ENCODE assay signal across 13 cellular contexts in genomic region chr1:166952002-166952746, GRCh38. TPM values are rescaled to one million over a fixed set of nuclear protein-coding genes. Genes with fewer than 3 reads are reported as not detected.
DNase-seq lines count a peak whose midpoint lies in the region; ATAC-seq and TF ChIP-seq lines count a peak whose summit lies in the region.
"Had no signal": no experiment of that assay in that cellular context is flagged by ENCODE, and none has a peak within 500 bp of the region (broad histone marks: within the 10 kb centered on the region; RNA-seq: fewer than 3 reads in every experiment).

No MANE protein-coding gene starts in this region.

- no peak overlapping the region for H3K4me3 ChIP-seq in upper lobe of right lung
- no peak overlapping the region for H3K4me3 ChIP-seq in esophagus squamous epithelium

- ATAC-seq in Right ventricle myocardium inferior (peak; percentile 73), upper lobe of right lung (no peak), HG03135 (IDR thresholded peaks at IDR 0.05; ENCODE audit: unreplicated experiment) (no peak)

- no peak for TF ChIP-seq POLR2A in esophagus squamous epithelium (IDR thresholded peaks at IDR 0.05)

- H3K9me3 ChIP-seq in upper lobe of right lung (no peaks in the 10 kb centered on the region), esophagus squamous epithelium (no peaks in the 10 kb centered on the region)

- DNase-seq in Right ventricle myocardium inferior (ENCODE audit: missing footprints): no peak
- DNase-seq in cardiac septum (ENCODE audit: low spot score): no peak
- DNase-seq in iPS-NIHi11 (ENCODE audit: low spot score): peak; percentile 39
- DNase-seq in amygdala (lab: John Stamatoyannopoulos, UW): no peak
- no peak for DNase-seq in upper lobe of right lung
- DNase-seq in esophagus squamous epithelium (lab: John Stamatoyannopoulos, UW): no peak
- DNase-seq: C1 segment of cervical spinal cord, NCI-H524, T-helper 9 cell had no signal

- no peaks in the 10 kb centered on the region for H3K9me3 Mint-ChIP-seq in brain
- H3K9me3 Mint-ChIP-seq: activated naive CD4-positive, alpha-beta T cell treated with anti-CD3 and anti-CD28 coated beads, Interleukin-2, amount 50 U/mL, for 24 hours had no signal

- H3K4me1 Mint-ChIP-seq in brain: peaks cover 55% of the 10 kb centered on the region

- H3K27me3 Mint-ChIP-seq in brain: peaks cover 26% of the 10 kb centered on the region

- peaks cover 5% of the 10 kb centered on the region for H3K27me3 ChIP-seq in upper lobe of right lung
- H3K27me3 ChIP-seq in esophagus squamous epithelium: peaks cover 0 to 17% (median 2%) of the 10 kb centered on the region in 4 donors

- peaks cover 5% of the 10 kb centered on the region for H3K4me1 ChIP-seq in upper lobe of right lung
- H3K4me1 ChIP-seq in esophagus squamous epithelium: peaks cover 0 to 18% (median 3%) of the 10 kb centered on the region in 3 donors

- TF ChIP-seq CTCF in brain (conservative IDR thresholded peaks at IDR 0.05) (no peak), upper lobe of right lung (IDR thresholded peaks at IDR 0.05) (no peak), esophagus squamous epithelium (IDR thresholded peaks at IDR 0.05) (no peak)

- H3K27ac Mint-ChIP-seq in brain: peak overlapping the region in 3 of 5 experiments; percentile 65 to 90 (median 79)
- H3K27ac Mint-ChIP-seq: activated naive CD4-positive, alpha-beta T cell treated with anti-CD3 and anti-CD28 coated beads, Interleukin-2, amount 50 U/mL, for 24 hours had no signal

- 16 to 26% methylated on average over 4 of the region's 4 CpGs for WGBS in esophagus squamous epithelium, 2 donors

- H3K36me3 ChIP-seq in upper lobe of right lung (no peaks in the 10 kb centered on the region), esophagus squamous epithelium (no peaks in the 10 kb centered on the region)

- H3K4me3 Mint-ChIP-seq in brain: peak overlapping the region in 2 of 5 experiments; percentile 26 to 27
- H3K4me3 Mint-ChIP-seq: activated naive CD4-positive, alpha-beta T cell treated with anti-CD3 and anti-CD28 coated beads, Interleukin-2, amount 50 U/mL, for 24 hours had no signal

- H3K27ac ChIP-seq in upper lobe of right lung (no peak overlapping the region), esophagus squamous epithelium (no peak overlapping the region)

- intact Hi-C loops in Right ventricle myocardium inferior (cut with DNase I): no loop called here
- intact Hi-C loops in cardiac septum (cut with DNase I): loop anchor here (1.0 kb wide), 1 partner anchor 27 kb away; no protein-coding TSS in a partner anchor
- intact Hi-C loops in upper lobe of right lung (cut with DNase I): no loop called here
- intact Hi-C loops in esophagus squamous epithelium (cut with DNase I): no loop called here

- H3K36me3 Mint-ChIP-seq in brain: peaks cover 22% of the 10 kb centered on the region
- H3K36me3 Mint-ChIP-seq: activated naive CD4-positive, alpha-beta T cell treated with anti-CD3 and anti-CD28 coated beads, Interleukin-2, amount 50 U/mL, for 24 hours had no signal

RNA-seq across cellular contexts. Expression of gene ILDR2, which starts 23.2 kb away (rescaled TPM):
- total RNA-seq in Right ventricle myocardium inferior: 1.8 TPM
- 23.1 TPM for total RNA-seq in cardiac septum
- 12.1 TPM for polyA plus RNA-seq in brain (ENCODE audit: insufficient read depth, low read depth, low replicate concordance)
- 0.98 TPM for total RNA-seq in upper lobe of right lung
- under 1 TPM in 3 of 4 donors, not detected in 1; 0.04 to 0.57 (median 0.21) TPM for total RNA-seq in esophagus squamous epithelium

RNA-seq across cellular contexts. Expression of gene MAEL, which starts 36.9 kb away (rescaled TPM):
- total RNA-seq in Right ventricle myocardium inferior: 0.87 TPM
- total RNA-seq in cardiac septum: 4.3 TPM
- polyA plus RNA-seq in brain (ENCODE audit: insufficient read depth, low read depth, low replicate concordance): 0.56 TPM
- total RNA-seq in upper lobe of right lung: not detected
- total RNA-seq in esophagus squamous epithelium: not detected
- polyA plus RNA-seq: neural cell had no signal
